In the genomic region with DNA sequence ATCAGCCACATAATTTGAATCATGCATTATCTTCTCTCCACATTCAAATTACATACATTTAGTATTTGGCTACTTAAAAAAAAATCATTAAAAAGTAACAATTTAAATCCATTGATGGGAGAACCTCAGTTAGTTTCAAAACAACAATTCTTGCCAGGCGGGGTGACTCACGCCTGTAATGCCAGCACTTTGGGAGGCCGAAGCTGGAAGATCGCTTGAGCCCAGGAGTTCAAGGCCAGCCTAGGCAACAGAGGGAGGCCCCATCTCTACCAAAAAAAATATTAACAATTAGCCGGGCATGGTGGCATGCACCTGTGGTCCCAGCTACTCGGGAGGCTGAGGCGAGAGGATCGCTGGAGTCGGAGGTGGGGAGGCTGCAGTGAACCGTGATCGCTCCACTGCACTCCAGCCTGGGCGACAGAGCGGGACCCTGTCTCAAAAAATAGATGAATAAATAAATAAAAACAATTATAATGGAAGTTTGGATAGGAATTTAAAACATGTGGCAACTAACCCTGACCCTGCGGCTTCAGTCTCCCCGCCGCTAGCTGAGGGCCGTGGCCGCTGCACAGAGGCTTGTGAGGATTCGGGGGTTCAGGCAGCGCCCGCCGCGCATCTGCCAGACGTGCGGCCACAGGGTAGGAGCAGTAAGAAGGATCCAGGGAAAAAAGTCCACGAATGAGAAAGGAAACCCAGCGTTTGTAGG, we compare ENCODE assay signal across 1 cellular context.
TF ChIP-seq lines count a peak whose summit lies in the region.

No MANE protein-coding gene starts in this region.

TF ChIP-seq in IMR-90, 13 proteins besides CTCF, POLR2A, EP300 and RAD21 (continued from another document):
- TF ChIP-seq, protein P1, sequence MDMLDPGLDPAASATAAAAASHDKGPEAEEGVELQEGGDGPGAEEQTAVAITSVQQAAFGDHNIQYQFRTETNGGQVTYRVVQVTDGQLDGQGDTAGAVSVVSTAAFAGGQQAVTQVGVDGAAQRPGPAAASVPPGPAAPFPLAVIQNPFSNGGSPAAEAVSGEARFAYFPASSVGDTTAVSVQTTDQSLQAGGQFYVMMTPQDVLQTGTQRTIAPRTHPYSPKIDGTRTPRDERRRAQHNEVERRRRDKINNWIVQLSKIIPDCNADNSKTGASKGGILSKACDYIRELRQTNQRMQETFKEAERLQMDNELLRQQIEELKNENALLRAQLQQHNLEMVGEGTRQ (IDR thresholded peaks at IDR 0.05; ENCODE audit: low read depth, low read length) = no peak
- no peak for TF ChIP-seq MXI1 (IDR thresholded peaks at IDR 0.05; ENCODE audit: borderline replicate concordance, low read depth, low read length)
- no peak for TF ChIP-seq FOS (IDR thresholded peaks at IDR 0.05; ENCODE audit: low read depth, low read length)
- TF ChIP-seq NFE2L2 (IDR thresholded peaks at IDR 0.05; ENCODE audit: low read depth, low read length) = no peak
- TF ChIP-seq SMC3 (IDR thresholded peaks at IDR 0.05; ENCODE audit: low read depth, low read length) = no peak
